ENCODE assay signal across 13 cellular contexts in the genomic region with DNA sequence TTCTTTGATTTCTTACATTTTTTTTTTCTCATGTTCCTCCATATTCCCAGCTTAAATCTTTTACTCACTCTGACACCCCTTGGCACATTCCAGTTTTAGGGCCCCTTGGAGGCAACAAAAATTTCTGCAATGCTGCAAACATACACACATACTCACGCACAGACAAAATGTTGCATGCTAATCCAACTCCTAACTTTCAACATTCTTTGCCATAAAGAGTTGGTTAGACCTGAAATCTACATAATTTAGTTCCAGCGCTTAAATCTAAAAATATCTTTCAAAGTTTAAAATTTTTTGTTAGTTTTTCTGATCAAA.
DNase-seq lines count a peak whose midpoint lies in the region; ATAC-seq and TF ChIP-seq lines count a peak whose summit lies in the region.
"Had no signal": no experiment of that assay in that cellular context is flagged by ENCODE, and none has a peak within 500 bp of the region (broad histone marks: within the 10 kb centered on the region; RNA-seq: fewer than 3 reads in every experiment).

No MANE protein-coding gene starts in this region.

- ATAC-seq in GM21367 (IDR thresholded peaks at IDR 0.05; ENCODE audit: unreplicated experiment) = no peak

- no peak overlapping the region for H3K4me2 ChIP-seq in mesendoderm (ENCODE audit: low read length)
- H3K4me2 ChIP-seq: BLaER1 had no signal

- peak overlapping the region; percentile 59 for H4K8ac ChIP-seq in mesendoderm (ENCODE audit: low read depth, low read length)

- peaks cover 11% of the 10 kb centered on the region for H3K79me1 ChIP-seq in mesendoderm (ENCODE audit: low read length)

- peak overlapping the region; percentile 99 for H2BK15ac ChIP-seq in mesendoderm (replicated peaks; ENCODE audit: low read depth)

- POLR2A ChIA-PET in AG04450 (lab: Yijun Ruan, JAX) = interaction anchor here (1.0 to 1.2 kb wide), 2 partner anchors 11 to 20 kb away, joined by 3 read pairs; no protein-coding TSS in a partner anchor

- H3K23ac ChIP-seq in mesendoderm (ENCODE audit: low read length) = no peak overlapping the region

- peaks cover 20% of the 10 kb centered on the region for H3K79me2 ChIP-seq in mesendoderm (ENCODE audit: control insufficient read depth, insufficient read depth, low read length)

- peak overlapping the region; percentile 79 for H3K4ac ChIP-seq in mesendoderm (ENCODE audit: low read depth, low read length)

- DNase-seq in AG04450 (ENCODE audit: low read depth, low spot score) = no peak
- no peak for DNase-seq in brain microvascular endothelial cell
- DNase-seq in mesendoderm = no peak
- no peak for DNase-seq in AG20443 (ENCODE audit: low spot score)
- DNase-seq in cortex of kidney (lab: John Stamatoyannopoulos, UW) = no peak
- DNase-seq in DMS53 treated with DMSO at 0.1 percent for 48 hours (lab: John Stamatoyannopoulos, UW; ENCODE audit: unreplicated experiment) = no peak
- DNase-seq: activated T-cell treated with anti-CD3 and anti-CD28 coated beads, Interleukin-2, amount 50 U/mL, for 1 hour; GDM1 had no signal

- H3K36me3 ChIP-seq in HUES64 (ENCODE audit: insufficient read depth, low read length) (peaks cover 12% of the 10 kb centered on the region), brain microvascular endothelial cell (replicated peaks) (no peaks in the 10 kb centered on the region), mesendoderm (ENCODE audit: control insufficient read depth, insufficient read depth, low read length) (no peaks in the 10 kb centered on the region)
- H3K36me3 ChIP-seq: BLaER1, left lung had no signal

- H3K27ac ChIP-seq in AG04450 (ENCODE audit: low read depth, low read length) (peak overlapping the region; percentile 85), HUES64 (ENCODE audit: low read depth, low read length) (peak overlapping the region; percentile 83), brain microvascular endothelial cell (peak overlapping the region; percentile 93), mesendoderm (ENCODE audit: low read depth, low read length) (peak overlapping the region; percentile 98)
- H3K27ac ChIP-seq: BLaER1, VCaP had no signal

- peak overlapping the region; percentile 86 for H2BK5ac ChIP-seq in mesendoderm (ENCODE audit: low read length)

- in situ Hi-C loops in brain microvascular endothelial cell (cut with HindIII; ENCODE audit: low pct_ligation_motif_present, low sequenced_read_pairs) = no loop called here

- peak overlapping the region; percentile 79 for H3K56ac ChIP-seq in mesendoderm (ENCODE audit: low read length)

- H3K9ac ChIP-seq in HUES64 (ENCODE audit: low read depth, low read length) (peak overlapping the region; percentile 71), mesendoderm (ENCODE audit: low read length) (peak overlapping the region; percentile 59)
- H3K9ac ChIP-seq: BLaER1 had no signal

- TF ChIP-seq CTCF in AG04450 (IDR thresholded peaks at IDR 0.05; ENCODE audit: low read depth, low read length) = no peak
- TF ChIP-seq CTCF in brain microvascular endothelial cell (IDR thresholded peaks at IDR 0.05; ENCODE audit: low read depth, low read length, missing control alignments) = no peak

- 65% methylated on average over 2 of the region's 2 CpGs for WGBS in HUES64
- WGBS in mesendoderm (ENCODE audit: extremely low coverage, insufficient coverage, low lambda C conversion rate) = no CpG with 5 or more reads among the region's 2 CpGs

- no peak overlapping the region for H2AK5ac ChIP-seq in mesendoderm (ENCODE audit: low read length)

- H2BK120ac ChIP-seq in mesendoderm (ENCODE audit: low read depth, low read length) = peak overlapping the region; percentile 97

- H3K27me3 ChIP-seq in AG04450 (ENCODE audit: control insufficient read depth, insufficient read depth, low read length) (no peaks in the 10 kb centered on the region), HUES64 (ENCODE audit: insufficient read depth, low read length) (no peaks in the 10 kb centered on the region), brain microvascular endothelial cell (replicated peaks) (no peaks in the 10 kb centered on the region), mesendoderm (ENCODE audit: insufficient read depth, low read length, poor library complexity) (no peaks in the 10 kb centered on the region)
- H3K27me3 ChIP-seq: BLaER1, left lung had no signal

- H3K9me3 ChIP-seq in AG04450 (ENCODE audit: control insufficient read depth, insufficient read depth, low read length) = no peaks in the 10 kb centered on the region
- H3K9me3 ChIP-seq in HUES64 (ENCODE audit: insufficient read depth, low read depth, low read length) = no peaks in the 10 kb centered on the region
- H3K9me3 ChIP-seq: left lung had no signal

- CTCF ChIA-PET in AG04450 (lab: Charles Lee) = no interaction called here

- H4K5ac ChIP-seq in mesendoderm (ENCODE audit: low read length) = no peak overlapping the region

- H3K4me1 ChIP-seq in HUES64 (ENCODE audit: insufficient read depth, low read length) = peaks cover 63% of the 10 kb centered on the region
- peaks cover 12% of the 10 kb centered on the region for H3K4me1 ChIP-seq in mesendoderm (ENCODE audit: control insufficient read depth, low read depth, low read length)
- H3K4me1 ChIP-seq: BLaER1, left lung had no signal

- peak overlapping the region; percentile 98 for H3K18ac ChIP-seq in mesendoderm (ENCODE audit: low read length)

- no peak overlapping the region; the same call in 1 of the 2 replicates for H3K4me3 ChIP-seq in AG04450 (ENCODE audit: low read depth, low read length)
- 0 out of 2 replicates have a peak overlapping the region, but pooled peaks have one; percentile 3 for H3K4me3 ChIP-seq in HUES64 (ENCODE audit: low read length)
- no peak overlapping the region for H3K4me3 ChIP-seq in brain microvascular endothelial cell (ENCODE audit: low read depth, low read length)
- H3K4me3 ChIP-seq in mesendoderm (ENCODE audit: low read length) = no peak overlapping the region
- H3K4me3 ChIP-seq: BLaER1, left lung had no signal
